Comparison of ENCODE assay signal across 13 cellular contexts in genomic region chr16:81198635-81199034, GRCh38.
DNase-seq lines count a peak whose midpoint lies in the region; ATAC-seq and TF ChIP-seq lines count a peak whose summit lies in the region.
"Had no signal": no experiment of that assay in that cellular context is flagged by ENCODE, and none has a peak within 500 bp of the region (broad histone marks: within the 10 kb centered on the region; RNA-seq: fewer than 3 reads in every experiment).

No MANE protein-coding gene starts in this region.

- peak; percentile 2 for TF ChIP-seq CTCF in epithelial cell of esophagus (IDR thresholded peaks at IDR 0.05; ENCODE audit: insufficient read depth, low read depth, low read length, missing control alignments)

- no peak overlapping the region for H3K4me3 ChIP-seq in epithelial cell of esophagus (ENCODE audit: low read length)
- H3K4me3 ChIP-seq: pancreas had no signal

- DNase-seq in EL (peak; percentile 23), OCI-M1 (lab: John Stamatoyannopoulos, UW) (peak; percentile 35), epithelial cell of esophagus (ENCODE audit: low read depth) (no peak), pons (ENCODE audit: low spot score) (peak; percentile 54), NCI-H1048 (lab: John Stamatoyannopoulos, UW) (no peak), NCI-H510A (lab: John Stamatoyannopoulos, UW) (no peak), KBM-7 (no peak)
- DNase-seq: activated CD8-positive, alpha-beta memory T cell treated with anti-CD3 and anti-CD28 coated beads, Interleukin-2, amount 10 ng/mL, durations not matched to agents 7 days and 5 days; Karpas-422; mesendoderm; NCI-H2081; pancreas had no signal

- no peak for ATAC-seq in HG02870 (IDR thresholded peaks at IDR 0.05; ENCODE audit: unreplicated experiment)
- ATAC-seq: activated CD8-positive, alpha-beta memory T cell treated with anti-CD3 and anti-CD28 coated beads, Interleukin-2, amount 10 ng/mL, durations not matched to agents 7 days and 5 days; pancreas had no signal

- in situ Hi-C loops in KBM-7 (cut with MboI; ENCODE audit: low pct_unique_long_range_greater_than_20kb, low sequenced_read_pairs) = no loop called here

Comparison
In these comparisons a context has a peak if more than half of its experiments do, and no peak if none do; other contexts are left out.
1. DNase-seq: peak in EL (single experiment), OCI-M1 (single experiment) and pons (single experiment); none in epithelial cell of esophagus (single experiment), NCI-H1048 (single experiment), NCI-H510A (single experiment) and KBM-7 (single experiment).